10 cellular contexts compared by ENCODE assay signal in the genomic region with DNA sequence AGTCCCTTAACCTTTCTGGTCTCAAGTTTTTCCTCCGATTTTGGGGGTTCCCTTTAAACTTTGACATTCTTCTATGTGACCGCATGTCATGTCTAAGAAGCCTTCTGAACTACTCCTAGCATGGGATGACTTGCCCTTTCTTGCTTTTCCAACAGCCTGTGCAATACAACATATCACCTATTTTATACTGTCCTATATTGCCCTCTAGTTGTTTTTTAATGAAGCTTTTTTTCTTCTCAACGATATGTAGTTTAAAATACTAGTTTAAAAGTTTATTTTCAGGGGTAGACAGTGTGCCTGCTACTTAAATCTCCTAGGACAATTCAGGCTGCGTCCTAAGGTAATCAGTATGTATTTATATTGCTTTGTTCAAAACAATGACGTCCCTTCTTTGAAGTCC. TPM values are rescaled to one million over a fixed set of nuclear protein-coding genes. Genes with fewer than 3 reads are reported as not detected.
A peak's percentile ranks its signal among the peaks of the same experiment; 100 is the strongest.
DNase-seq lines count a peak whose midpoint lies in the region; ATAC-seq and TF ChIP-seq lines count a peak whose summit lies in the region.
"Had no signal": no experiment of that assay in that cellular context is flagged by ENCODE, and none has a peak within 500 bp of the region (broad histone marks: within the 10 kb centered on the region; RNA-seq: fewer than 3 reads in every experiment).

No MANE protein-coding gene starts in this region.

- no peaks in the 10 kb centered on the region for H3K27me3 ChIP-seq in skeletal muscle satellite cell (ENCODE audit: control insufficient read depth, insufficient read depth, low read length)
- no peaks in the 10 kb centered on the region for H3K27me3 ChIP-seq in testis

- no peak for ATAC-seq in activated CD8-positive, alpha-beta memory T cell treated with anti-CD3 and anti-CD28 coated beads, Interleukin-2, amount 10 ng/mL, durations not matched to agents 7 days and 5 days
- ATAC-seq in GM21786 (IDR thresholded peaks at IDR 0.05; ENCODE audit: unreplicated experiment) (no peak), GM21528 (IDR thresholded peaks at IDR 0.05; ENCODE audit: low FRiP score, unreplicated experiment) (no peak)

- no peak overlapping the region for H3K9ac ChIP-seq in skeletal muscle satellite cell (ENCODE audit: low read depth, low read length)

- peak overlapping the region; percentile 83 for H3K4me2 ChIP-seq in skeletal muscle satellite cell (ENCODE audit: low read length)

- H3K4me3 ChIP-seq in NB4 (ENCODE audit: low read depth, low read length) (peak overlapping the region; percentile 99), skeletal muscle satellite cell (ENCODE audit: low read length) (no peak overlapping the region), testis (peak overlapping the region in 1 of 2 donors; percentile 79)

- peak overlapping the region; percentile 61 for H3K27ac Mint-ChIP-seq in activated CD8-positive, alpha-beta memory T cell treated with anti-CD3 and anti-CD28 coated beads, Interleukin-2, amount 10 ng/mL, durations not matched to agents 7 days and 5 days
- H3K27ac Mint-ChIP-seq in activated naive CD8-positive, alpha-beta T cell treated with anti-CD3 and anti-CD28 coated beads for 36 hours: peak overlapping the region; percentile 56

- TF ChIP-seq POLR2A in NB4 (IDR thresholded peaks at IDR 0.05; ENCODE audit: extremely low read depth, insufficient read length) (no peak), testis (IDR thresholded peaks at IDR 0.05) (no peak)

- peak overlapping the region; percentile 20 for H3K4me3 Mint-ChIP-seq in activated CD8-positive, alpha-beta memory T cell treated with anti-CD3 and anti-CD28 coated beads, Interleukin-2, amount 10 ng/mL, durations not matched to agents 7 days and 5 days
- peak overlapping the region; percentile 26 for H3K4me3 Mint-ChIP-seq in activated naive CD8-positive, alpha-beta T cell treated with anti-CD3 and anti-CD28 coated beads for 36 hours

- peaks cover 13% of the 10 kb centered on the region for H3K36me3 Mint-ChIP-seq in activated CD8-positive, alpha-beta memory T cell treated with anti-CD3 and anti-CD28 coated beads, Interleukin-2, amount 10 ng/mL, durations not matched to agents 7 days and 5 days
- peaks cover 12% of the 10 kb centered on the region for H3K36me3 Mint-ChIP-seq in activated naive CD8-positive, alpha-beta T cell treated with anti-CD3 and anti-CD28 coated beads for 36 hours

- no peaks in the 10 kb centered on the region for H3K9me3 ChIP-seq in skeletal muscle satellite cell (replicated peaks; ENCODE audit: low read length)
- no peaks in the 10 kb centered on the region for H3K9me3 ChIP-seq in testis

- no peaks in the 10 kb centered on the region for H3K9me3 Mint-ChIP-seq in activated CD8-positive, alpha-beta memory T cell treated with anti-CD3 and anti-CD28 coated beads, Interleukin-2, amount 10 ng/mL, durations not matched to agents 7 days and 5 days (ENCODE audit: low read depth)
- H3K9me3 Mint-ChIP-seq in activated naive CD8-positive, alpha-beta T cell treated with anti-CD3 and anti-CD28 coated beads for 36 hours: no peaks in the 10 kb centered on the region

- peaks cover 37% of the 10 kb centered on the region for H3K4me1 Mint-ChIP-seq in activated CD8-positive, alpha-beta memory T cell treated with anti-CD3 and anti-CD28 coated beads, Interleukin-2, amount 10 ng/mL, durations not matched to agents 7 days and 5 days
- H3K4me1 Mint-ChIP-seq in activated naive CD8-positive, alpha-beta T cell treated with anti-CD3 and anti-CD28 coated beads for 36 hours: peaks cover 20% of the 10 kb centered on the region

- peaks cover 8% of the 10 kb centered on the region for H3K4me1 ChIP-seq in skeletal muscle satellite cell (ENCODE audit: control insufficient read depth, insufficient read depth, low read length)
- H3K4me1 ChIP-seq in testis: no peaks in the 10 kb centered on the region

- TF ChIP-seq CTCF in NB4 (IDR thresholded peaks at IDR 0.05; ENCODE audit: low read depth, low read length) (no peak), testis (IDR thresholded peaks at IDR 0.05) (no peak)

- H3K36me3 ChIP-seq in skeletal muscle satellite cell (ENCODE audit: insufficient read depth, low read length): peaks cover 7% of the 10 kb centered on the region
- H3K36me3 ChIP-seq in testis (ENCODE audit: low read depth, missing control alignments): no peaks in the 10 kb centered on the region

- 26 to 29% methylated on average over 5 of the region's 5 CpGs for WGBS in testis, 2 donors

- DNase-seq in activated CD8-positive, alpha-beta memory T cell treated with anti-CD3 and anti-CD28 coated beads, Interleukin-2, amount 10 ng/mL, durations not matched to agents 7 days and 5 days: no peak
- no peak for DNase-seq in activated CD8-positive, alpha-beta memory T cell treated with anti-CD3 and anti-CD28 coated beads, Interleukin-2, amount 50 U/mL, for 48 hours
- peak; percentile 40 for DNase-seq in NB4 (ENCODE audit: low read depth)
- no peak for DNase-seq in activated naive CD8-positive, alpha-beta T cell treated with anti-CD3 and anti-CD28 coated beads for 36 hours
- no peak for DNase-seq in testis
- DNase-seq: left cardiac atrium had no signal

- CTCF ChIA-PET in activated CD8-positive, alpha-beta memory T cell treated with anti-CD3 and anti-CD28 coated beads, Interleukin-2, amount 10 ng/mL, durations not matched to agents 7 days and 5 days (lab: Charles Lee): interaction anchor here (0.6 to 2.0 kb wide), 6 partner anchors 10 to 302 kb away, joined by 3 to 8 read pairs (median 4); no protein-coding TSS in a partner anchor

- H3K27me3 Mint-ChIP-seq in activated CD8-positive, alpha-beta memory T cell treated with anti-CD3 and anti-CD28 coated beads, Interleukin-2, amount 10 ng/mL, durations not matched to agents 7 days and 5 days: no peaks in the 10 kb centered on the region
- H3K27me3 Mint-ChIP-seq in activated naive CD8-positive, alpha-beta T cell treated with anti-CD3 and anti-CD28 coated beads for 36 hours: no peaks in the 10 kb centered on the region

- intact Hi-C loops in testis (cut with DNase I; ENCODE audit: low total_unique reads): no loop called here

- H3K27ac ChIP-seq in testis: no peak overlapping the region

RNA-seq across cellular contexts. Expression of gene IGBP1, which starts 1.0 kb away (rescaled TPM):
- 10 to 100 TPM; 43.1 to 46.2 TPM for total RNA-seq in activated CD8-positive, alpha-beta memory T cell treated with anti-CD3 and anti-CD28 coated beads, Interleukin-2, amount 10 ng/mL, durations not matched to agents 7 days and 5 days
- 10 to 100 TPM; 36.0 to 37.2 TPM for total RNA-seq in activated naive CD8-positive, alpha-beta T cell treated with anti-CD3 and anti-CD28 coated beads for 36 hours
- total RNA-seq in skeletal muscle satellite cell (2012; rRNA removed): 36.7 and 48.7 TPM in 2 replicates
- 10 to 100 TPM; 35.4 to 40.6 TPM for total RNA-seq in testis
- 41.2 TPM for polyA plus RNA-seq in testis (ENCODE audit: insufficient read depth, low read depth, low replicate concordance)

RNA-seq across cellular contexts. Expression of gene DGAT2L6, which starts 45.0 kb away (rescaled TPM):
- not detected for total RNA-seq in activated CD8-positive, alpha-beta memory T cell treated with anti-CD3 and anti-CD28 coated beads, Interleukin-2, amount 10 ng/mL, durations not matched to agents 7 days and 5 days
- not detected for total RNA-seq in activated naive CD8-positive, alpha-beta T cell treated with anti-CD3 and anti-CD28 coated beads for 36 hours
- not detected in 2 replicates for total RNA-seq in skeletal muscle satellite cell (2012; rRNA removed)
- not detected for total RNA-seq in testis
- polyA plus RNA-seq in testis (ENCODE audit: insufficient read depth, low read depth, low replicate concordance): not detected
- total RNA-seq: left cardiac atrium, ureter had no signal
